8 cellular contexts compared by ENCODE assay signal in the genomic region with DNA sequence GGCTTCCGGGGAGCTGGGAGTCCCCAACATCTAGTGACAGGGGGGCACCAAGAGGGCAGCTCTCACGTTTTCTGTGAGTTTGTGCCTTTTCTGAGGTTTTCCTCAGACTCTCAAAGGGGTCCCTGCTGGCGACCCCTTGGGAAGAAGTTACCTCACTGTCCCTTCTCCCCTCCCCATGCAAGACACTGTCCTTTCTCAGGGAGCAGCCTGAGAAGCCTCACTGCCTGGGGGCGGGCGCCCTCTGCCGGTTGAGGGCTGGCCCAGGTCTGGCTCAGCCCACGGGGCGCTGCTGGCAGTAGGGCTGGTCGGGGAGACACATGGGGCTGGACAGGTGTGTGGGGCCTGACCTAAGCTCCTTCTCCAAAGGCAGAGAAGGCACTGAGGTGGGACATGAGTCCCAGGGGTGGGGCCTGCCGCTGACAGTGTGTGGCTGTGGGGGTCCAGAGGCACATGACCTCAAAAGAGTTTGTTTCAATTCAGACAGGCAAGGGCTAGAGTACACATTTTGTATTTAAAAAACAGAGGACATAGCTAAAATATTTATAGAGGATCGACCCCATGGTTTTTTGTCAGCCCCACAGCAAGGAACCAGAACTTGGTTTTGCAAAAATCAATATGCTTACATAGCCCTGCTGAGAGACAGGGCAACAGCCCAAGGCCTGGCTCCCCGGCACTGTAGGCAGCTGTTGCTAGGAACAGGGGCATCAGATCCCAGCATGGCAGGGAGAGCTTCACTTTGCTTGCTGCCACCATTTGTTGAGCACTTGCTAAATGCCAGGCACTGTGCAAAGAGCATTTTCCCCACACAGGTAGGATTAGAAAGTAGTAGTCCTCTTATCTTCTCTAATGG. TPM values are rescaled to one million over a fixed set of nuclear protein-coding genes. Genes with fewer than 3 reads are reported as not detected.
DNase-seq lines count a peak whose midpoint lies in the region; ATAC-seq, FAIRE-seq and TF ChIP-seq lines count a peak whose summit lies in the region.

No MANE protein-coding gene starts in this region.

- no peak overlapping the region for H3K4ac ChIP-seq in H1 (replicated peaks; ENCODE audit: insufficient read length, low read depth, low read length)

- peak; percentile 97 to 99 for TF ChIP-seq RAD21 in H1 (IDR thresholded peaks at IDR 0.05 in 1 of 2, conservative IDR thresholded peaks at IDR 0.05 in 1 of 2; ENCODE audit: low read depth in 2 of 2, low read length in 2 of 2)

- H2BK12ac ChIP-seq in H1 (ENCODE audit: low read depth, low read length): no peak overlapping the region

- CTCF ChIA-PET in H1 (lab: Charles Lee; ENCODE audit: partially characterized antibody): interaction anchor here (0.6 to 8.7 kb wide), 58 partner anchors 8 to 512 kb away, joined by 3 to 52 read pairs (median 4); a partner anchor contains a TSS

- H3K4me2 ChIP-seq in H1 (ENCODE audit: insufficient read depth in 1 of 2, low read depth in 2 of 2, low read length in 2 of 2): no peak overlapping the region

- no peak overlapping the region for H3K56ac ChIP-seq in H1 (replicated peaks; ENCODE audit: insufficient read length, low read depth, low read length)

- no peak overlapping the region for H3K27ac ChIP-seq in H1 (ENCODE audit: low read depth, low read length)

- H3K23ac ChIP-seq in H1 (ENCODE audit: insufficient read length): no peak overlapping the region

- H2BK120ac ChIP-seq in H1 (replicated peaks; ENCODE audit: low read depth, low read length): no peak overlapping the region

- H2BK15ac ChIP-seq in H1 (ENCODE audit: low read length): no peak overlapping the region

- peak overlapping the region; percentile 26 for H4K91ac ChIP-seq in H1 (replicated peaks; ENCODE audit: insufficient read length, low read length)

- H3K23me2 ChIP-seq in H1 (ENCODE audit: low read depth, low read length): no peaks in the 10 kb centered on the region

- 34% methylated on average over 12 of the region's 12 CpGs; no CpG with 5 or more reads in 1 of the 2 experiments for WGBS in H1 (ENCODE audit: extremely low coverage in 1 of 2, insufficient coverage in 1 of 2, insufficient read length in 1 of 2, insufficient replicate concordance in 2 of 2, low coverage in 1 of 2, low lambda C conversion rate in 2 of 2, missing lambda C conversion rate in 1 of 2), 2 experiments

- no peak overlapping the region for H2BK5ac ChIP-seq in H1 (ENCODE audit: low read depth, low read length)

- no peak overlapping the region for H3K9ac ChIP-seq in H1 (replicated peaks in 1 of 4; ENCODE audit: extremely low read depth in 1 of 4, low read depth in 3 of 4, low read length in 3 of 4)

- H4K8ac ChIP-seq in H1 (ENCODE audit: extremely low read depth, insufficient read depth, low read length): peak overlapping the region; percentile 17; the same call in 1 of the 2 replicates

- H3K27me3 ChIP-seq in H1 (replicated peaks in 1 of 4; ENCODE audit: control insufficient read depth in 3 of 4, extremely low read depth in 1 of 4, insufficient read depth in 3 of 4, low read length in 3 of 4): no peaks in the 10 kb centered on the region

- H3K14ac ChIP-seq in H1 (ENCODE audit: insufficient read length): no peak overlapping the region

- H3K18ac ChIP-seq in H1 (ENCODE audit: extremely low read depth, low read length): no peak overlapping the region

- POLR2A ChIA-PET in H1 (lab: Charles Lee; ENCODE audit: partially characterized antibody): interaction anchor here (0.7 kb wide), 1 partner anchor 12 kb away, joined by 3 read pairs; no protein-coding TSS in a partner anchor

- no peak for TF ChIP-seq EP300 in H1 (IDR thresholded peaks at IDR 0.05; ENCODE audit: borderline replicate concordance in 1 of 2, low read depth in 2 of 2, low read length in 2 of 2)

- ATAC-seq in HG03066 (IDR thresholded peaks at IDR 0.05; ENCODE audit: low read depth, unreplicated experiment): peak; percentile 56
- no peak for ATAC-seq in GM18858 (IDR thresholded peaks at IDR 0.05; ENCODE audit: unreplicated experiment)

- no peaks in the 10 kb centered on the region for H3K9me3 ChIP-seq in H1 (ENCODE audit: insufficient read depth in 2 of 2, low read depth in 1 of 2, low read length in 1 of 2)

- H3K79me1 ChIP-seq in H1 (ENCODE audit: low read depth, low read length): no peaks in the 10 kb centered on the region

- no peak for TF ChIP-seq POLR2A in H1 (IDR thresholded peaks at IDR 0.05; ENCODE audit: control extremely low read depth in 1 of 2, low read depth in 2 of 2, low read length in 2 of 2)

- H3K4me3 ChIP-seq in H1 (ENCODE audit: extremely low read depth in 1 of 4, insufficient read depth in 2 of 4, low read depth in 3 of 4, low read length in 4 of 4): no peak overlapping the region

- FAIRE-seq in H1 (lab: Jason Lieb, UNC): no peak

- no peaks in the 10 kb centered on the region for H3K36me3 ChIP-seq in H1 (ENCODE audit: control insufficient read depth in 2 of 4, insufficient read depth in 4 of 4, low read length in 3 of 4)

- H3K79me2 ChIP-seq in H1 (ENCODE audit: control insufficient read depth in 1 of 2, insufficient read depth in 2 of 2, low read length in 2 of 2): no peaks in the 10 kb centered on the region

- peak; percentile 96 to 98 (median 97) for TF ChIP-seq CTCF in H1 (IDR thresholded peaks at IDR 0.05; ENCODE audit: control extremely low read depth in 1 of 3, insufficient read depth in 1 of 3, low read depth in 1 of 3, low read length in 3 of 3)

- H4K20me1 ChIP-seq in H1 (replicated peaks in 1 of 2; ENCODE audit: control insufficient read depth in 1 of 2, insufficient read depth in 2 of 2, low read length in 2 of 2): no peaks in the 10 kb centered on the region

- H3K4me1 ChIP-seq in H1 (replicated peaks in 1 of 4; ENCODE audit: control insufficient read depth in 3 of 4, insufficient read depth in 4 of 4, low read length in 3 of 4): peaks cover 0 to 5% (median 0%) of the 10 kb centered on the region in 4 experiments; a peak in 2 of 7 replicates

- no peak overlapping the region for H2AK5ac ChIP-seq in H1 (ENCODE audit: low read depth, low read length)

- no peak overlapping the region for H4K5ac ChIP-seq in H1 (ENCODE audit: insufficient read length, low read depth, low read length)

- no peak overlapping the region for H2BK20ac ChIP-seq in H1 (ENCODE audit: low read length)

- peak overlapping the region; percentile 89 for H2AFZ ChIP-seq in H1 (ENCODE audit: low read length)

- DNase-seq in GM03348 (ENCODE audit: low spot score) (peak; percentile 92), NCI-H82 (lab: John Stamatoyannopoulos, UW) (peak; percentile 86), H1 (ENCODE audit: low read depth in 1 of 2, low spot score in 2 of 2) (peak; percentile 49 to 94), middle frontal gyrus (ENCODE audit: extremely low spot score, low spot score) (peak; percentile 57)
- peak; percentile 92 for DNase-seq in activated CD8-positive, alpha-beta memory T cell treated with anti-CD3 and anti-CD28 coated beads for 24 hours
- DNase-seq in stimulated activated CD8-positive, alpha-beta memory T cell treated with anti-CD3 and anti-CD28 coated beads, Interleukin-4, amount 100 ng/mL, for 48 hours: peak; percentile 90

TF ChIP-seq in H1, 55 proteins besides CTCF, POLR2A, EP300 and RAD21 (continues in another document):
- TF ChIP-seq, protein P1, sequence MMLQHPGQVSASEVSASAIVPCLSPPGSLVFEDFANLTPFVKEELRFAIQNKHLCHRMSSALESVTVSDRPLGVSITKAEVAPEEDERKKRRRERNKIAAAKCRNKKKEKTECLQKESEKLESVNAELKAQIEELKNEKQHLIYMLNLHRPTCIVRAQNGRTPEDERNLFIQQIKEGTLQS (IDR thresholded peaks at IDR 0.05; ENCODE audit: insufficient read depth, low read depth, low read length): no peak
- TF ChIP-seq, protein P2, sequence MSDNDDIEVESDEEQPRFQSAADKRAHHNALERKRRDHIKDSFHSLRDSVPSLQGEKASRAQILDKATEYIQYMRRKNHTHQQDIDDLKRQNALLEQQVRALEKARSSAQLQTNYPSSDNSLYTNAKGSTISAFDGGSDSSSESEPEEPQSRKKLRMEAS (IDR thresholded peaks at IDR 0.05): 0 out of 2 replicates have a peak, but pooled peaks have one; percentile 38
- no peak for TF ChIP-seq CBX8 (IDR thresholded peaks at IDR 0.05; ENCODE audit: borderline replicate concordance, low read depth, low read length)
- TF ChIP-seq TAF1 (IDR thresholded peaks at IDR 0.05; ENCODE audit: low read depth, low read length): no peak
- TF ChIP-seq NRF1 (IDR thresholded peaks at IDR 0.05; ENCODE audit: low read depth, low read length): no peak
- TF ChIP-seq TCF12 (IDR thresholded peaks at IDR 0.05; ENCODE audit: low read depth, low read length): no peak
- no peak for TF ChIP-seq YY1 (IDR thresholded peaks at IDR 0.05; ENCODE audit: low read depth, low read length)
- no peak for TF ChIP-seq JUN (IDR thresholded peaks at IDR 0.05; ENCODE audit: low read depth, low read length)
- TF ChIP-seq RFX5 (IDR thresholded peaks at IDR 0.05; ENCODE audit: borderline replicate concordance, low read depth, low read length): no peak
- no peak for TF ChIP-seq CHD1 (IDR thresholded peaks at IDR 0.05; ENCODE audit: low read depth, low read length)
- TF ChIP-seq RBBP5 (IDR thresholded peaks at IDR 0.05; ENCODE audit: borderline replicate concordance, low read depth, low read length): no peak
- TF ChIP-seq CEBPB (IDR thresholded peaks at IDR 0.05; ENCODE audit: low read depth, low read length): no peak
- TF ChIP-seq TEAD4 (IDR thresholded peaks at IDR 0.05; ENCODE audit: low read depth, low read length): no peak

RNA-seq across cellular contexts. Expression of a gene that starts 18.5 kb away (rescaled TPM):
- 0.37 and 0.46 TPM in 2 replicates for total RNA-seq in H1 (2021; fragmentation: NEBNext Ultra II Directional; extraction: Animal tissue kit (Norgen Biotek cat#: 25700))
- polyA plus RNA-seq in H1 (2011; rRNA removed): 0.75 and 1.4 TPM in 2 replicates
- polyA plus RNA-seq in H1 (2011; cell fraction: cytosol; rRNA removed): 0.43 TPM
- 1.1 TPM for polyA plus RNA-seq in H1 (2011; cell fraction: nucleus; rRNA removed)
- polyA plus RNA-seq in H1 (2012, experiment 1 of 2): 0.23 to 0.94 TPM (median 0.48 TPM) in 4 replicates
- 0.30 TPM for polyA plus RNA-seq in H1 (2012, experiment 2 of 2)
- polyA plus RNA-seq in H1 (2013, experiment 1 of 2): 0.30 TPM
- polyA plus RNA-seq in H1 (2013, experiment 2 of 2): 0.09 TPM
- 0.69 and 0.83 TPM in 2 replicates for polyA minus RNA-seq in H1 (2011; rRNA and poly(A)+ RNA removed)
- not detected for polyA minus RNA-seq in H1 (2011; cell fraction: cytosol; rRNA and poly(A)+ RNA removed)
- polyA minus RNA-seq in H1 (2011; cell fraction: nucleus; rRNA and poly(A)+ RNA removed): 1.3 TPM

RNA-seq across cellular contexts. Expression of a gene that starts 50.3 kb away (rescaled TPM):
- not detected in 2 replicates for total RNA-seq in H1 (2021; fragmentation: NEBNext Ultra II Directional; extraction: Animal tissue kit (Norgen Biotek cat#: 25700))
- polyA plus RNA-seq in H1 (2011; rRNA removed): not detected in 2 replicates
- polyA plus RNA-seq in H1 (2011; cell fraction: cytosol; rRNA removed): not detected
- not detected for polyA plus RNA-seq in H1 (2011; cell fraction: nucleus; rRNA removed)
- 0.07 to 0.09 TPM in 2 of 4 replicates, not detected in the others for polyA plus RNA-seq in H1 (2012, experiment 1 of 2)
- not detected for polyA plus RNA-seq in H1 (2012, experiment 2 of 2)
- not detected for polyA plus RNA-seq in H1 (2013, experiment 1 of 2)
- polyA plus RNA-seq in H1 (2013, experiment 2 of 2): not detected
- not detected in 2 replicates for polyA minus RNA-seq in H1 (2011; rRNA and poly(A)+ RNA removed)
- not detected for polyA minus RNA-seq in H1 (2011; cell fraction: cytosol; rRNA and poly(A)+ RNA removed)
- polyA minus RNA-seq in H1 (2011; cell fraction: nucleus; rRNA and poly(A)+ RNA removed): not detected
